ENCODE assay signal across 19 cellular contexts in the genomic region with DNA sequence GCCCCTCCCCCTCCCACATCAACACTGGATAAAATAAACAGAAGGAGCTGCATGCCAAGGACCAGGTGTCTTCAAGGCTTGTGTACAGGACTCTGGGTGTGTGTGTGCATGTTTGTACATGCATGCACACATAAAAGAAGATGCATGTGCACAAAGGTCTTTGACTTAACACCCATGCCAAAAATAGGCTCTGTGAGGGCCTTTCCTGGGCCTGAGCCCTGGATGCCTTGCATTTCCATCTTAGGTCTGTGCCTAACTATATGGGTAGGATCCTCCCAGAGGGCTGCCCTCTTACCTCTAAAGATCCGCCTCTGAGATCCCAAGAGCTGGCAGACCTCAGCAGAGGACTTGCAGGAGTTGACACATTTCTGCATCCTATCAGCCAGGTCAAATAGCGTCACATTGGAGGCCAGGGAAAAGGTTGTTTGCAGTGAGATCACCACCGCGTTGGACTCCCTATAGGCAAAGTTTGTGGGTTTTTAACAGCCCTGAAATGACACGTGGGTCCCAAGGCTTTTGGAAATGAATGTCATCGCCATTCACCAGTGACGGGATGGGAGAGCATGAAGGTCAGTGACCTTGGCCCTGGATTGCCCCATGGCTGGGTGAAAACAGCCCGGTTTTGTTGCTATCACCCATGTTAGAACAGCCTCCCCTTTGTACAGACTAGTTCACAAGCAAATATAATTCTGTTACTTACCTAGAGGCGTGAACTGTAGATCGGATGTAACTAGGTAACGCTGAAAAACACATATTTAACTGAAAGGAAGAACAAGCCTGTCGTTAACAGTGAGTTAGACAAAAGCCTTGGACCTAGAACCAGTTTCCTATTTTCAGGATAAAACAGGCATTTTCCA. TPM values are rescaled to one million over a fixed set of nuclear protein-coding genes. Genes with fewer than 3 reads are reported as not detected.
A peak's percentile ranks its signal among the peaks of the same experiment; 100 is the strongest.
DNase-seq lines count a peak whose midpoint lies in the region; ATAC-seq, FAIRE-seq and TF ChIP-seq lines count a peak whose summit lies in the region.
"Had no signal": no experiment of that assay in that cellular context is flagged by ENCODE, and none has a peak within 500 bp of the region (broad histone marks: within the 10 kb centered on the region; RNA-seq: fewer than 3 reads in every experiment).

No MANE protein-coding gene starts in this region.

- H3K9me3 Mint-ChIP-seq in CD4-positive, alpha-beta T cell = no peaks in the 10 kb centered on the region
- no peaks in the 10 kb centered on the region for H3K9me3 Mint-ChIP-seq in CD4-positive, alpha-beta memory T cell
- H3K9me3 Mint-ChIP-seq in H9 = no peaks in the 10 kb centered on the region
- no peaks in the 10 kb centered on the region for H3K9me3 Mint-ChIP-seq in activated CD8-positive, alpha-beta memory T cell treated with anti-CD3 and anti-CD28 coated beads, Interleukin-2, amount 10 ng/mL, durations not matched to agents 7 days and 5 days (ENCODE audit: low read depth)
- H3K9me3 Mint-ChIP-seq: activated T-cell treated with anti-CD3 and anti-CD28 coated beads, Interleukin-2, amount 50 U/mL, for 4 hours; dendritic cell treated with granulocyte-macrophage colony-stimulating factor and Interleukin-4, amounts not matched to agents 40 ng/mL and 50 ng/mL, for 4 days; stimulated activated naive B cell treated with anti-CD40 and anti-IgM and Interleukin-4, amounts not matched to agents 10 μg/mL and 1 μg/mL and 100 μg/mL, for 72 hours had no signal

- H3K18ac ChIP-seq in H9 (ENCODE audit: insufficient read length, low read depth, low read length) = no peak overlapping the region

- intact Hi-C loops in CD4-positive, alpha-beta T cell (cut with DNase I, micrococcal nuclease) = loop anchor here in 1 of 2 experiments (1.0 kb wide), 1 partner anchor 51 kb away; no protein-coding TSS in a partner anchor
- intact Hi-C loops in CD4-positive, alpha-beta memory T cell (cut with micrococcal nuclease) = loop anchor here (5.0 kb wide), 1 partner anchor 51 kb away; no protein-coding TSS in a partner anchor
- intact Hi-C loops in endothelial cell of umbilical vein (cut with micrococcal nuclease) = loop anchor here (1.0 kb wide), 1 partner anchor 14 kb away; no protein-coding TSS in a partner anchor

- no peaks in the 10 kb centered on the region for H3K79me2 ChIP-seq in endothelial cell of umbilical vein (ENCODE audit: control insufficient read depth, insufficient read depth, low read length)
- no peaks in the 10 kb centered on the region for H3K79me2 ChIP-seq in H9 (ENCODE audit: insufficient read depth, low read length)

- no peak overlapping the region for H2BK12ac ChIP-seq in H9 (ENCODE audit: insufficient read length, low read depth, low read length)

- BruUV-seq in endothelial cell of umbilical vein (replicated peaks; lab: Mats Ljungman, UMichigan) = no TSS peak

- H2AK5ac ChIP-seq in H9 (ENCODE audit: insufficient read length, low read length) = no peak overlapping the region

- peaks cover 49% of the 10 kb centered on the region for H3K36me3 ChIP-seq in CD4-positive, alpha-beta memory T cell (ENCODE audit: insufficient read depth, low read length)
- H3K36me3 ChIP-seq in endothelial cell of umbilical vein (ENCODE audit: control insufficient read depth in 2 of 2, extremely low read depth in 1 of 2, insufficient read depth in 2 of 2, low read length in 2 of 2) = peaks cover 19 to 32% of the 10 kb centered on the region in 2 experiments
- H3K36me3 ChIP-seq in muscle layer of duodenum (ENCODE audit: control insufficient read depth in 1 of 2, insufficient read depth in 2 of 2, low read length in 2 of 2) = peaks cover 39 to 43% of the 10 kb centered on the region in 2 donors

- H4K20me1 ChIP-seq in endothelial cell of umbilical vein (replicated peaks; ENCODE audit: control insufficient read depth, extremely low read depth, insufficient read depth, low read length) (no peaks in the 10 kb centered on the region), H9 (ENCODE audit: control insufficient read depth, insufficient read depth, insufficient read length) (no peaks in the 10 kb centered on the region)

- H3K4ac ChIP-seq in H9 (ENCODE audit: low read depth, low read length) = no peak overlapping the region

- H3K4me2 ChIP-seq in endothelial cell of umbilical vein (ENCODE audit: insufficient read depth, low read length) (no peak overlapping the region), H9 (ENCODE audit: insufficient read depth, insufficient read length, low read length) (no peak overlapping the region)

- no peaks in the 10 kb centered on the region for H3K27me3 Mint-ChIP-seq in CD4-positive, alpha-beta T cell
- H3K27me3 Mint-ChIP-seq in CD4-positive, alpha-beta memory T cell = no peaks in the 10 kb centered on the region
- no peaks in the 10 kb centered on the region for H3K27me3 Mint-ChIP-seq in H9 (ENCODE audit: low read depth)
- H3K27me3 Mint-ChIP-seq in activated CD8-positive, alpha-beta memory T cell treated with anti-CD3 and anti-CD28 coated beads, Interleukin-2, amount 10 ng/mL, durations not matched to agents 7 days and 5 days = no peaks in the 10 kb centered on the region
- H3K27me3 Mint-ChIP-seq: dendritic cell treated with granulocyte-macrophage colony-stimulating factor and Interleukin-4, amounts not matched to agents 40 ng/mL and 50 ng/mL, for 4 days; stimulated activated naive B cell treated with anti-CD40 and anti-IgM and Interleukin-4, amounts not matched to agents 10 μg/mL and 1 μg/mL and 100 μg/mL, for 72 hours had no signal

- no peaks in the 10 kb centered on the region for H3K9me1 ChIP-seq in endothelial cell of umbilical vein (replicated peaks; ENCODE audit: control insufficient read depth, extremely low read depth, insufficient read depth, low read length)

- DNase-seq in CD4-positive, alpha-beta T cell = peak in 1 of 10 experiments; percentile 2
- peak in 2 of 5 donors; percentile 7 to 40 for DNase-seq in CD4-positive, alpha-beta memory T cell
- DNase-seq in endothelial cell of umbilical vein (ENCODE audit: low read depth, low spot score) (no peak), H9 (no peak)
- no peak for DNase-seq in activated CD8-positive, alpha-beta memory T cell treated with anti-CD3 and anti-CD28 coated beads, Interleukin-2, amount 10 ng/mL, durations not matched to agents 7 days and 5 days
- DNase-seq: activated T-cell treated with anti-CD3 and anti-CD28 coated beads, Interleukin-2, amount 50 U/mL, for 4 hours; aorta; C1 segment of cervical spinal cord; DND-41; NCI-H187; Peyer's patch; stimulated activated naive B cell treated with anti-CD40 and anti-IgM and Interleukin-4, amounts not matched to agents 10 μg/mL and 1 μg/mL and 100 μg/mL, for 72 hours; T-helper 2 cell had no signal

- no peak overlapping the region for H4K8ac ChIP-seq in H9 (replicated peaks; ENCODE audit: insufficient read length, low read depth, low read length)

- no peaks in the 10 kb centered on the region for H3K9me3 ChIP-seq in CD4-positive, alpha-beta T cell (ENCODE audit: control insufficient read depth, low read length)
- no peaks in the 10 kb centered on the region for H3K9me3 ChIP-seq in CD4-positive, alpha-beta memory T cell (ENCODE audit: control insufficient read depth in 1 of 2, low read length in 2 of 2)
- H3K9me3 ChIP-seq in endothelial cell of umbilical vein (replicated peaks; ENCODE audit: control insufficient read depth, insufficient read depth, low read length) (no peaks in the 10 kb centered on the region), muscle layer of duodenum (ENCODE audit: control insufficient read depth in 1 of 2, low read length in 2 of 2) (no peaks in the 10 kb centered on the region), H9 (ENCODE audit: control insufficient read depth, low read depth, low read length) (no peaks in the 10 kb centered on the region)
- H3K9me3 ChIP-seq: Peyer's patch had no signal

- peak; percentile 55 for FAIRE-seq in endothelial cell of umbilical vein (lab: Jason Lieb, UNC)

- H3K79me1 ChIP-seq in H9 (ENCODE audit: insufficient read depth, low read depth, low read length, poor library complexity, severe bottlenecking) = no peaks in the 10 kb centered on the region

- no peak overlapping the region for H3K23ac ChIP-seq in H9 (ENCODE audit: insufficient read length, low read depth, low read length)

- H3K9ac ChIP-seq in endothelial cell of umbilical vein (replicated peaks; ENCODE audit: extremely low read depth, insufficient read depth, low read length) (no peak overlapping the region), H9 (ENCODE audit: extremely low read depth, insufficient read length, low read length) (no peak overlapping the region)

- H3K36me3 Mint-ChIP-seq in CD4-positive, alpha-beta T cell (ENCODE audit: low read depth) = peaks cover 98% of the 10 kb centered on the region
- peaks cover 73 to 96% of the 10 kb centered on the region in 2 donors for H3K36me3 Mint-ChIP-seq in CD4-positive, alpha-beta memory T cell
- H3K36me3 Mint-ChIP-seq in H9 (ENCODE audit: insufficient read depth in 1 of 3, low read depth in 3 of 3) = peaks cover 2 to 36% (median 21%) of the 10 kb centered on the region in 3 experiments; a peak in 5 of 7 replicates
- peaks cover 46% of the 10 kb centered on the region for H3K36me3 Mint-ChIP-seq in activated CD8-positive, alpha-beta memory T cell treated with anti-CD3 and anti-CD28 coated beads, Interleukin-2, amount 10 ng/mL, durations not matched to agents 7 days and 5 days

- CTCF ChIA-PET in CD4-positive, alpha-beta T cell (lab: Charles Lee) = interaction anchor here (1.4 kb wide), 1 partner anchor 140 kb away, joined by 3 read pairs; no protein-coding TSS in a partner anchor
- CTCF ChIA-PET in CD4-positive, alpha-beta memory T cell (lab: Charles Lee; ENCODE audit: partially characterized antibody) = no interaction called here
- CTCF ChIA-PET in endothelial cell of umbilical vein (lab: Charles Lee) = interaction anchor here (0.9 to 1.6 kb wide), 2 partner anchors 10 to 12 kb away, joined by 3 read pairs; no protein-coding TSS in a partner anchor
- CTCF ChIA-PET in activated CD8-positive, alpha-beta memory T cell treated with anti-CD3 and anti-CD28 coated beads, Interleukin-2, amount 10 ng/mL, durations not matched to agents 7 days and 5 days (lab: Charles Lee) = interaction anchor here (0.5 kb wide), 1 partner anchor 30 kb away, joined by 3 read pairs; no protein-coding TSS in a partner anchor

- peak overlapping the region; percentile 94 for H3K27ac Mint-ChIP-seq in CD4-positive, alpha-beta T cell
- H3K27ac Mint-ChIP-seq in CD4-positive, alpha-beta memory T cell = peak overlapping the region; percentile 65 to 92 (median 79)
- H3K27ac Mint-ChIP-seq in H9 = no peak overlapping the region; a peak in 1 of 7 replicates
- H3K27ac Mint-ChIP-seq in activated CD8-positive, alpha-beta memory T cell treated with anti-CD3 and anti-CD28 coated beads, Interleukin-2, amount 10 ng/mL, durations not matched to agents 7 days and 5 days = no peak overlapping the region
- H3K27ac Mint-ChIP-seq: dendritic cell treated with granulocyte-macrophage colony-stimulating factor and Interleukin-4, amounts not matched to agents 40 ng/mL and 50 ng/mL, for 4 days; stimulated activated naive B cell treated with anti-CD40 and anti-IgM and Interleukin-4, amounts not matched to agents 10 μg/mL and 1 μg/mL and 100 μg/mL, for 72 hours had no signal

- H3T11ph ChIP-seq in H9 (ENCODE audit: low read length) = no peak overlapping the region

- H2BK20ac ChIP-seq in H9 (ENCODE audit: low read depth, low read length, poor library complexity, severe bottlenecking) = no peak overlapping the region

- POLR2A ChIA-PET in CD4-positive, alpha-beta T cell (lab: Charles Lee) = interaction anchor here (0.8 to 3.5 kb wide), 4 partner anchors 16 to 1474 kb away, joined by 3 to 31 read pairs (median 6); partner anchors contain the start of genes HEG1 and ZXDC
- POLR2A ChIA-PET in CD4-positive, alpha-beta memory T cell (lab: Charles Lee; ENCODE audit: partially characterized antibody) = no interaction called here
- POLR2A ChIA-PET in endothelial cell of umbilical vein (lab: Charles Lee) = no interaction called here

- no peak overlapping the region for H4K91ac ChIP-seq in H9 (ENCODE audit: insufficient read length, low read depth, low read length)

- peak; percentile 84 for ATAC-seq in CD4-positive, alpha-beta T cell (ENCODE audit: poor library complexity)
- ATAC-seq in HG03175 (IDR thresholded peaks at IDR 0.05; ENCODE audit: unreplicated experiment) = no peak
- ATAC-seq in activated CD8-positive, alpha-beta memory T cell treated with anti-CD3 and anti-CD28 coated beads, Interleukin-2, amount 10 ng/mL, durations not matched to agents 7 days and 5 days = no peak
- ATAC-seq: activated CD4-positive, CD25-positive, alpha-beta regulatory T cell treated with anti-CD3 and anti-CD28 coated beads, Interleukin-2, amount 50 U/mL, for 24 hours; stimulated activated naive B cell treated with anti-CD40 and anti-IgM and Interleukin-4, amounts not matched to agents 10 μg/mL and 1 μg/mL and 100 μg/mL, for 72 hours had no signal

- no peaks in the 10 kb centered on the region for H3K23me2 ChIP-seq in H9 (ENCODE audit: insufficient read length, low read depth, low read length, poor library complexity, severe bottlenecking)

- no peak overlapping the region for H2AFZ ChIP-seq in endothelial cell of umbilical vein (ENCODE audit: low read depth, low read length)
- H2AFZ ChIP-seq in H9 (ENCODE audit: low read length) = no peak overlapping the region

- dilution Hi-C loops in endothelial cell of umbilical vein (cut with MboI; ENCODE audit: extremely low pct_ligation_motif_present, low sequenced_read_pairs) = no loop called here

- H2BK120ac ChIP-seq in H9 (ENCODE audit: low read depth, low read length, poor library complexity, severe bottlenecking) = no peak overlapping the region

- H3K56ac ChIP-seq in H9 (ENCODE audit: insufficient read length, low read depth, low read length) = no peak overlapping the region

- no peak overlapping the region for H2BK15ac ChIP-seq in H9 (ENCODE audit: low read depth, low read length)

- H3K27ac ChIP-seq in CD4-positive, alpha-beta T cell (ENCODE audit: low read depth, low read length) = peak overlapping the region; percentile 59
- H3K27ac ChIP-seq in CD4-positive, alpha-beta memory T cell (ENCODE audit: low read depth, low read length) = no peak overlapping the region
- H3K27ac ChIP-seq in endothelial cell of umbilical vein (ENCODE audit: insufficient read depth, low read depth, low read length) = no peak overlapping the region
- peak overlapping the region; percentile 7 for H3K27ac ChIP-seq in muscle layer of duodenum (ENCODE audit: low read length)
- H3K27ac ChIP-seq in H9 (ENCODE audit: insufficient read length, low read depth, low read length) = no peak overlapping the region

- TF ChIP-seq CTCF in CD4-positive, alpha-beta T cell (IDR thresholded peaks at IDR 0.05) = no peak
- no peak for TF ChIP-seq CTCF in endothelial cell of umbilical vein (IDR thresholded peaks at IDR 0.05; ENCODE audit: extremely low read depth in 1 of 2, insufficient read depth in 1 of 2, low read depth in 1 of 2, low read length in 2 of 2)
- no peak for TF ChIP-seq CTCF in H9 (conservative IDR thresholded peaks at IDR 0.05)

- no peak overlapping the region for H3K4me3 ChIP-seq in CD4-positive, alpha-beta memory T cell (ENCODE audit: low read length in 2 of 2)
- no peak overlapping the region for H3K4me3 ChIP-seq in endothelial cell of umbilical vein (replicated peaks in 1 of 3; ENCODE audit: insufficient read depth in 1 of 3, low read depth in 1 of 3, low read length in 3 of 3)
- H3K4me3 ChIP-seq in muscle layer of duodenum (ENCODE audit: low read depth in 1 of 2, low read length in 2 of 2) = no peak overlapping the region
- H3K4me3 ChIP-seq: lung, Peyer's patch, skin epidermis had no signal

- peaks cover 5% of the 10 kb centered on the region for H3K4me1 ChIP-seq in CD4-positive, alpha-beta memory T cell (ENCODE audit: insufficient read depth, low read length)
- H3K4me1 ChIP-seq in endothelial cell of umbilical vein (ENCODE audit: control insufficient read depth, extremely low read depth, insufficient read depth, low read length) (peaks cover 10% of the 10 kb centered on the region), muscle layer of duodenum (ENCODE audit: control insufficient read depth in 1 of 2, insufficient read depth in 2 of 2, low read length in 2 of 2) (peaks cover 25 to 88% of the 10 kb centered on the region in 2 donors), H9 (ENCODE audit: insufficient read depth, low read length) (no peaks in the 10 kb centered on the region)

- H3K4me3 Mint-ChIP-seq in CD4-positive, alpha-beta T cell = peak overlapping the region; percentile 65
- peak overlapping the region in 4 of 8 donors; percentile 8 to 22 (median 15) for H3K4me3 Mint-ChIP-seq in CD4-positive, alpha-beta memory T cell
- no peak overlapping the region for H3K4me3 Mint-ChIP-seq in H9
- H3K4me3 Mint-ChIP-seq in activated CD8-positive, alpha-beta memory T cell treated with anti-CD3 and anti-CD28 coated beads, Interleukin-2, amount 10 ng/mL, durations not matched to agents 7 days and 5 days = no peak overlapping the region
- H3K4me3 Mint-ChIP-seq: activated T-cell treated with anti-CD3 and anti-CD28 coated beads, Interleukin-2, amount 50 U/mL, for 4 hours; dendritic cell treated with granulocyte-macrophage colony-stimulating factor and Interleukin-4, amounts not matched to agents 40 ng/mL and 50 ng/mL, for 4 days; stimulated activated naive B cell treated with anti-CD40 and anti-IgM and Interleukin-4, amounts not matched to agents 10 μg/mL and 1 μg/mL and 100 μg/mL, for 72 hours had no signal

- TF ChIP-seq POLR2A in endothelial cell of umbilical vein (IDR thresholded peaks at IDR 0.05; ENCODE audit: low read depth, low read length) = no peak

- no CpG with 5 or more reads among the region's 12 CpGs for WGBS in H9 (ENCODE audit: extremely low coverage, insufficient read length, low lambda C conversion rate)

- peaks cover 34% of the 10 kb centered on the region for H3K4me1 Mint-ChIP-seq in CD4-positive, alpha-beta T cell (ENCODE audit: low read depth)
- H3K4me1 Mint-ChIP-seq in CD4-positive, alpha-beta memory T cell = peaks cover 0 to 19% (median 7%) of the 10 kb centered on the region in 4 donors
- H3K4me1 Mint-ChIP-seq in H9 = peaks cover 22 to 24% of the 10 kb centered on the region in 2 experiments
- H3K4me1 Mint-ChIP-seq in activated CD8-positive, alpha-beta memory T cell treated with anti-CD3 and anti-CD28 coated beads, Interleukin-2, amount 10 ng/mL, durations not matched to agents 7 days and 5 days = no peaks in the 10 kb centered on the region
- H3K4me1 Mint-ChIP-seq: stimulated activated naive B cell treated with anti-CD40 and anti-IgM and Interleukin-4, amounts not matched to agents 10 μg/mL and 1 μg/mL and 100 μg/mL, for 72 hours had no signal

- no peak overlapping the region for H4K5ac ChIP-seq in H9 (ENCODE audit: insufficient read length, low read depth, low read length)

- no peak overlapping the region for H2BK5ac ChIP-seq in H9 (ENCODE audit: insufficient read length, low read length)

- no peak overlapping the region for H3K14ac ChIP-seq in H9 (ENCODE audit: insufficient read depth, low read length)

- no peaks in the 10 kb centered on the region for H3K27me3 ChIP-seq in CD4-positive, alpha-beta T cell (ENCODE audit: control insufficient read depth, insufficient read depth, low read length)
- H3K27me3 ChIP-seq in CD4-positive, alpha-beta memory T cell (ENCODE audit: insufficient read depth, low read length) = no peaks in the 10 kb centered on the region
- no peaks in the 10 kb centered on the region for H3K27me3 ChIP-seq in endothelial cell of umbilical vein (ENCODE audit: control insufficient read depth in 2 of 2, insufficient read depth in 2 of 2, low read length in 2 of 2)
- H3K27me3 ChIP-seq in muscle layer of duodenum (ENCODE audit: low read depth, low read length) = no peaks in the 10 kb centered on the region
- no peaks in the 10 kb centered on the region for H3K27me3 ChIP-seq in H9 (ENCODE audit: insufficient read depth, low read length)
- H3K27me3 ChIP-seq: Peyer's patch had no signal

RNA-seq across cellular contexts. Expression of gene HEG1, which starts 54.0 kb away (rescaled TPM):
- total RNA-seq in CD4-positive, alpha-beta T cell = 10 to 100 TPM; 31.2 to 32.6 TPM
- 10 to 100 TPM; 20.2 to 21.7 TPM for total RNA-seq in CD4-positive, alpha-beta memory T cell
- 1 to 10 TPM; 1.1 to 4.7 TPM for polyA plus RNA-seq in CD4-positive, alpha-beta memory T cell
- total RNA-seq in endothelial cell of umbilical vein (87.0 and 106 TPM in 2 replicates), H9 (2021) (9.3 and 10.3 TPM in 2 replicates)
- polyA plus RNA-seq in endothelial cell of umbilical vein = 40.9 and 50.1 TPM in 2 replicates
- 40.6 and 42.2 TPM in 2 replicates for polyA plus RNA-seq in endothelial cell of umbilical vein (2011; cell fraction: cytosol; rRNA removed)
- 50.1 and 53.9 TPM in 2 replicates for polyA plus RNA-seq in endothelial cell of umbilical vein (2011; cell fraction: nucleus; rRNA removed)
- 54.3 and 76.5 TPM in 2 replicates for polyA plus RNA-seq in endothelial cell of umbilical vein (2012)
- 131 and 134 TPM in 2 replicates for polyA minus RNA-seq in endothelial cell of umbilical vein
- polyA minus RNA-seq in endothelial cell of umbilical vein (2011; cell fraction: cytosol; rRNA and poly(A)+ RNA removed) = 39.0 TPM
- polyA minus RNA-seq in endothelial cell of umbilical vein (2011; cell fraction: nucleus; rRNA and poly(A)+ RNA removed) = 47.2 and 83.6 TPM in 2 replicates
- 10 to 100 TPM; 38.5 to 75.6 TPM for total RNA-seq in activated CD8-positive, alpha-beta memory T cell treated with anti-CD3 and anti-CD28 coated beads, Interleukin-2, amount 10 ng/mL, durations not matched to agents 7 days and 5 days

Comparison
In these comparisons a context has a peak if more than half of its experiments do, and no peak if none do; other contexts are left out.
1. H3K27ac ChIP-seq: peak in CD4-positive, alpha-beta T cell (single experiment) and muscle layer of duodenum (single experiment); none in CD4-positive, alpha-beta memory T cell (single experiment), endothelial cell of umbilical vein (single experiment) and H9 (single experiment).
2. H3K27ac Mint-ChIP-seq: peak in CD4-positive, alpha-beta T cell (single experiment) and CD4-positive, alpha-beta memory T cell (7 of 7); none in H9 (0 of 3) and activated CD8-positive, alpha-beta memory T cell treated with anti-CD3 and anti-CD28 coated beads, Interleukin-2, amount 10 ng/mL, durations not matched to agents 7 days and 5 days (single experiment).